ENCODE assay signal across 9 cellular contexts in the genomic region with DNA sequence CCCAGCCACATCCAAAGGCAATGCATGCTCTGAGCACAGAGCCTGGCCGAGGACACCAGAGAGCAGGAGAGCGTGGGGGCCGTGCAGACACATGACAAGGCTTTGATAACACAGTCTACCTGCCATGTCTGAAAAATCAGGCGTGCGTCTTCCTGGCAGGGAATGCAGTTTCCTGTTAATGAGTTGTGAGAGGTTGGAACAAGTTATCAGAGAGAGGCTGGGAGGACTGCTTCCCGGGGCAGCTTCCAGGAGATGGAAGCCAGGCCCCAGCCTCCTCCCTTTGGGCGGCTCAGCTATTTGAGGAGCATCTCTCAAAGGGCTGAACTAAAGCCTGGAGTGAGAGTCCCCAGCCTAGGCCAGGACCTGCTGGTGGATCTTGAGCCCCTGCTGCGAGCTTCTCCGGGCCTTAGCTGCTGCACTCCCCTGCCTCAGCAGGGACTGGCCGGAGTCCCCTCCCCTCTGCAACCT.
DNase-seq lines count a peak whose midpoint lies in the region; ATAC-seq, FAIRE-seq and TF ChIP-seq lines count a peak whose summit lies in the region.
"Had no signal": no experiment of that assay in that cellular context is flagged by ENCODE, and none has a peak within 500 bp of the region (broad histone marks: within the 10 kb centered on the region; RNA-seq: fewer than 3 reads in every experiment).

No MANE protein-coding gene starts in this region.

- CTCF ChIA-PET in endothelial cell of umbilical vein (lab: Charles Lee), result no interaction called here

- POLR2A ChIA-PET in endothelial cell of umbilical vein (lab: Charles Lee), result no interaction called here

- no peak overlapping the region for H3K27ac ChIP-seq in endothelial cell of umbilical vein (ENCODE audit: insufficient read depth, low read depth, low read length)
- H3K27ac ChIP-seq in mesodermal cell (ENCODE audit: low read depth, low read length, severe bottlenecking), result peak overlapping the region; percentile 45

- no peak overlapping the region for H2AFZ ChIP-seq in endothelial cell of umbilical vein (ENCODE audit: low read depth, low read length)

- DNase-seq in NCI-H2196 (lab: John Stamatoyannopoulos, UW; ENCODE audit: unreplicated experiment) (peak; percentile 36), NCI-H2196 treated with DMSO at 0.1 percent for 48 hours (lab: John Stamatoyannopoulos, UW; ENCODE audit: unreplicated experiment) (no peak), endothelial cell of umbilical vein (ENCODE audit: low read depth, low spot score) (peak; percentile 20), ureter (ENCODE audit: low spot score) (peak; percentile 61), GM19240 (ENCODE audit: insufficient read length, low spot score) (no peak), GF-D8 (lab: John Stamatoyannopoulos, UW) (no peak)
- DNase-seq: activated naive CD4-positive, alpha-beta T cell treated with anti-CD3 and anti-CD28 coated beads, Interleukin-2, amount 50 U/mL, for 16 hours had no signal

- TF ChIP-seq CTCF in endothelial cell of umbilical vein (IDR thresholded peaks at IDR 0.05; ENCODE audit: extremely low read depth in 1 of 2, insufficient read depth in 1 of 2, low read depth in 1 of 2, low read length in 2 of 2), result no peak

- H3K4me1 ChIP-seq in endothelial cell of umbilical vein (ENCODE audit: control insufficient read depth, extremely low read depth, insufficient read depth, low read length) (no peaks in the 10 kb centered on the region), mesodermal cell (ENCODE audit: control insufficient read depth, insufficient read depth, low read length, poor library complexity, severe bottlenecking) (peaks cover 6% of the 10 kb centered on the region)

- no peaks in the 10 kb centered on the region for H4K20me1 ChIP-seq in endothelial cell of umbilical vein (replicated peaks; ENCODE audit: control insufficient read depth, extremely low read depth, insufficient read depth, low read length)

- H3K36me3 ChIP-seq in endothelial cell of umbilical vein (ENCODE audit: control insufficient read depth in 2 of 2, extremely low read depth in 1 of 2, insufficient read depth in 2 of 2, low read length in 2 of 2) (no peaks in the 10 kb centered on the region), mesodermal cell (ENCODE audit: control insufficient read depth, insufficient read depth, low read length) (no peaks in the 10 kb centered on the region)

- no peaks in the 10 kb centered on the region for H3K9me1 ChIP-seq in endothelial cell of umbilical vein (replicated peaks; ENCODE audit: control insufficient read depth, extremely low read depth, insufficient read depth, low read length)

- peaks cover 0 to 8% of the 10 kb centered on the region in 2 experiments for H3K27me3 ChIP-seq in endothelial cell of umbilical vein (ENCODE audit: control insufficient read depth in 2 of 2, insufficient read depth in 2 of 2, low read length in 2 of 2)

- BruUV-seq in endothelial cell of umbilical vein (replicated peaks; lab: Mats Ljungman, UMichigan), result no TSS peak

- dilution Hi-C loops in endothelial cell of umbilical vein (cut with MboI; ENCODE audit: extremely low pct_ligation_motif_present, low sequenced_read_pairs), result no loop called here

- no peaks in the 10 kb centered on the region for H3K79me2 ChIP-seq in endothelial cell of umbilical vein (ENCODE audit: control insufficient read depth, insufficient read depth, low read length)

- no peak for ATAC-seq in GM18867 (IDR thresholded peaks at IDR 0.05; ENCODE audit: unreplicated experiment)

- FAIRE-seq in endothelial cell of umbilical vein (lab: Jason Lieb, UNC), result no peak

- no peak overlapping the region for H3K4me3 ChIP-seq in endothelial cell of umbilical vein (replicated peaks in 1 of 3; ENCODE audit: insufficient read depth in 1 of 3, low read depth in 1 of 3, low read length in 3 of 3)
- no peak overlapping the region for H3K4me3 ChIP-seq in mesodermal cell (ENCODE audit: extremely low read depth, insufficient read depth, low read length, poor library complexity, severe bottlenecking)

- 59 to 62% methylated on average over 8 to 9 of the region's 10 CpGs for WGBS in mesodermal cell (ENCODE audit: insufficient coverage in 2 of 2), 2 experiments

- no peak overlapping the region for H3K9ac ChIP-seq in endothelial cell of umbilical vein (replicated peaks; ENCODE audit: extremely low read depth, insufficient read depth, low read length)

- intact Hi-C loops in endothelial cell of umbilical vein (cut with micrococcal nuclease), result no loop called here

- no peak overlapping the region for H3K4me2 ChIP-seq in endothelial cell of umbilical vein (ENCODE audit: insufficient read depth, low read length)

- no peak for TF ChIP-seq POLR2A in endothelial cell of umbilical vein (IDR thresholded peaks at IDR 0.05; ENCODE audit: low read depth, low read length)

- H3K9me3 ChIP-seq in endothelial cell of umbilical vein (replicated peaks; ENCODE audit: control insufficient read depth, insufficient read depth, low read length), result no peaks in the 10 kb centered on the region
- H3K9me3 ChIP-seq in mesodermal cell (ENCODE audit: control insufficient read depth, low read length), result no peaks in the 10 kb centered on the region

TF ChIP-seq in endothelial cell of umbilical vein, 7 proteins besides CTCF, POLR2A, EP300 and RAD21:
- TF ChIP-seq GATA2 (IDR thresholded peaks at IDR 0.05; ENCODE audit: insufficient read depth, insufficient read length, low read depth, low read length) (no peak), EZH2 (IDR thresholded peaks at IDR 0.05; ENCODE audit: borderline replicate concordance, low read depth, low read length, severe bottlenecking) (no peak)
- TF ChIP-seq, protein P1, sequence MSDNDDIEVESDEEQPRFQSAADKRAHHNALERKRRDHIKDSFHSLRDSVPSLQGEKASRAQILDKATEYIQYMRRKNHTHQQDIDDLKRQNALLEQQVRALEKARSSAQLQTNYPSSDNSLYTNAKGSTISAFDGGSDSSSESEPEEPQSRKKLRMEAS (IDR thresholded peaks at IDR 0.05; ENCODE audit: insufficient read depth, insufficient read length), result no peak

Comparison
In these comparisons a context has a peak if more than half of its experiments do, and no peak if none do; other contexts are left out.
1. DNase-seq: peak in NCI-H2196 (single experiment), endothelial cell of umbilical vein (single experiment) and ureter (single experiment); none in NCI-H2196 treated with DMSO at 0.1 percent for 48 hours (single experiment), GM19240 (single experiment) and GF-D8 (single experiment).